In the genomic region with DNA sequence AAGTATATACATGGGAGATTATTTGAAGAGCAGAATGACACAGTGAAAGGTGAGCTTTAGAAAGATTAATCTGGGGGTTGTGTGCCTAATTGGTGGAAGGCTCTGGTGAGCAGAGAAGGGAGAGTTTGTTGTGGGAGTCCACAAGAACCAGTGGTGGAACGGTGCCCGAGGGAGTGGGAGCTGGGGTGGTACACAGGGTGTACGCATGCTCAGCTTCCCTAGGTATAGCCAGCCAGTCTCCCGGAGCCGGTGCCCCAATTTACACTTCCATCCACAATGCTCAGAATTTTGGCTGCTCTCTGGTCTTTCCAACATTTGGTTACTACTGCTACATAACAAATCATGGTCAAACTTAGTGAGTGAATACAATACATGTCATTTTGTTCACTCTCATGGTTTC, we compare ENCODE assay signal across 27 cellular contexts.
"Had no signal": no experiment of that assay in that cellular context is flagged by ENCODE, and none has a peak within 500 bp of the region (broad histone marks: within the 10 kb centered on the region; RNA-seq: fewer than 3 reads in every experiment).

No MANE protein-coding gene starts in this region.

- H3K9me3 ChIP-seq: ovary had no signal

- H3K4me1 Mint-ChIP-seq: mesothelial cell of epicardium; naive B cell; natural killer cell; nephron progenitor cell; neural progenitor cell; stimulated activated naive CD8-positive, alpha-beta T cell treated with anti-CD3 and anti-CD28 coated beads, Interleukin-15, amount 100 ng/mL, for 72 hours had no signal

- H3K4me1 ChIP-seq: left lung, neural progenitor cell, tibial nerve had no signal

- DNase-seq: head of caudate nucleus; hippocampal formation; kidney glomerular epithelial cell; left colon; mesendoderm; naive B cell; natural killer cell; nephron progenitor cell; ovary; right cardiac atrium; stimulated activated CD4-positive, alpha-beta T cell treated with anti-CD3 and anti-CD28 coated beads, Interleukin-12 subunit alpha, Interleukin-12 subunit beta, amount 100 ng/mL, for 4 hours; stimulated activated CD4-positive, alpha-beta T cell treated with anti-CD3 and anti-CD28 coated beads, Interleukin-15, amount 100 ng/mL, for 24 hours; stimulated activated CD4-positive, alpha-beta T cell treated with anti-CD3 and anti-CD28 coated beads, Interleukin-2, amount 100 ng/mL, for 24 hours; stimulated activated CD4-positive, alpha-beta T cell treated with anti-CD3 and anti-CD28 coated beads, Interleukin-4, amount 100 ng/mL, for 1 hour; stimulated activated naive CD4-positive, alpha-beta T cell treated with Interleukin-2 at 50 U/mL for 16 hours; stimulated activated naive CD8-positive, alpha-beta T cell treated with anti-CD3 and anti-CD28 coated beads, Interleukin-15, amount 100 ng/mL, for 72 hours; substantia nigra had no signal

- H3K27ac ChIP-seq: left lung, neural progenitor cell, ovary, skin epidermis, tibial nerve had no signal

- FAIRE-seq: keratinocyte had no signal

- H3K4me3 Mint-ChIP-seq: mesothelial cell of epicardium; naive B cell; natural killer cell; nephron progenitor cell; neural progenitor cell; stimulated activated naive CD8-positive, alpha-beta T cell treated with anti-CD3 and anti-CD28 coated beads, Interleukin-15, amount 100 ng/mL, for 72 hours; type B pancreatic cell had no signal

- H3K27ac Mint-ChIP-seq: mesothelial cell of epicardium; naive B cell; natural killer cell; nephron progenitor cell; neural progenitor cell; progenitor cell of endocrine pancreas; stimulated activated naive CD8-positive, alpha-beta T cell treated with anti-CD3 and anti-CD28 coated beads, Interleukin-15, amount 100 ng/mL, for 72 hours; type B pancreatic cell had no signal

- H2AFZ ChIP-seq: neural progenitor cell had no signal

- H3K27me3 ChIP-seq: left lung, neural progenitor cell, ovary, tibial nerve had no signal

- H3K9ac ChIP-seq: neural progenitor cell had no signal

- H3K4me2 ChIP-seq: neural progenitor cell had no signal

- ATAC-seq: left colon; left lung; natural killer cell; sciatic nerve; stimulated activated naive CD8-positive, alpha-beta T cell treated with anti-CD3 and anti-CD28 coated beads, Interleukin-15, amount 100 ng/mL, for 72 hours had no signal

- H3K36me3 ChIP-seq: left lung, neural progenitor cell, ovary had no signal

- H3K4me3 ChIP-seq: left lung, lung, neural progenitor cell, ovary, skin epidermis, tibial nerve had no signal

- H3K36me3 Mint-ChIP-seq: naive B cell, natural killer cell, neural progenitor cell had no signal
